Comparison of ENCODE assay signal across 8 cellular contexts in the genomic region with DNA sequence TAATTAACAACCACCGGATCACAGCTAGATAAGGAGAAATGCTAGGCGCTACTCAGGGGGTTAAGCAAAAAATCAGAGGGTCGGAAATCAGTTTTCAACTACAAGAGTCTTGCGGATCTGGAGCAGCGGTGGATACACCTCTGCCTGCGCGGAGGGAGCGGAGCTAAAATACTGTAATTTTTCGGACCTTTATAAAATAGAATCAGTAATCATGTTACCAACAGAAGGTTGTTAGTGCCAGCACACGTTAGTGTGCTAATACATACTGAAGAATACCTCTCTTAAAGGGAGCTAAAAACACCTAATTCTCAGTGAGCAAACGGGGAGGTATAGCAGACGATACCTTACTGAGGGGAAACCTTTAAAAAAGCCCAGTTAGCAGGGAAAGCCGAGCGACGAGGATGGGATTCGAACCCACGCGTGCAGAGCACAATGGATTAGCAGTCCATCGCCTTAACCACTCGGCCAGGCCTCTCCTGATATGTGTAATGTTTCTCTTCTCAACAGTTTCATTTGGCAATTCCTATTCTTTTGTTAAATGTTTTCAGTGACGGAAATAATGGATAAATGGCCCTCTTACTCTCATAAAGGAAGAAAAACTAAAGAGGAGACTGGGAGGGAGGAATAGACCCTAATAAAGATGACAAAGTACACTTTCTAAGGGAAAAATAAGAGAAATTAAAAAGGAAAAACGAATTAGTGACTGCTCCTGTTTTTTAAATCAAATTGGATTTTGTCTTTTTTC. TPM values are rescaled to one million over a fixed set of nuclear protein-coding genes. Genes with fewer than 3 reads are reported as not detected.
DNase-seq lines count a peak whose midpoint lies in the region; ATAC-seq and TF ChIP-seq lines count a peak whose summit lies in the region.

No MANE protein-coding gene starts in this region.

- H3F3A ChIP-seq in MM.1S (ENCODE audit: insufficient read depth, low read length) = peaks cover 20% of the 10 kb centered on the region

- H3K36me3 Mint-ChIP-seq in activated CD4-positive, alpha-beta memory T cell treated with anti-CD3 and anti-CD28 coated beads for 36 hours = no peaks in the 10 kb centered on the region
- no peaks in the 10 kb centered on the region for H3K36me3 Mint-ChIP-seq in stimulated activated memory B cell treated with anti-CD40 and anti-IgM and Interleukin-4, amounts not matched to agents 10 μg/mL and 1 μg/mL and 100 μg/mL, for 72 hours

- H3K23ac ChIP-seq in mesendoderm (ENCODE audit: low read length) = no peak overlapping the region

- no peaks in the 10 kb centered on the region for H3K9me3 Mint-ChIP-seq in activated CD4-positive, alpha-beta memory T cell treated with anti-CD3 and anti-CD28 coated beads for 36 hours
- no peaks in the 10 kb centered on the region for H3K9me3 Mint-ChIP-seq in stimulated activated memory B cell treated with anti-CD40 and anti-IgM and Interleukin-4, amounts not matched to agents 10 μg/mL and 1 μg/mL and 100 μg/mL, for 72 hours

- peak; percentile 87 for ATAC-seq in stimulated activated memory B cell treated with anti-CD40 and anti-IgM and Interleukin-4, amounts not matched to agents 10 μg/mL and 1 μg/mL and 100 μg/mL, for 72 hours

- intact Hi-C loops in activated CD4-positive, alpha-beta memory T cell treated with anti-CD3 and anti-CD28 coated beads for 36 hours (cut with micrococcal nuclease) = no loop called here

- H3K9ac ChIP-seq in MM.1S (ENCODE audit: low read length) = peak overlapping the region; percentile 49; the same call in 1 of the 2 replicates
- H3K9ac ChIP-seq in mesendoderm (ENCODE audit: low read length) = peak overlapping the region; percentile 64

- no peak overlapping the region for H2AK5ac ChIP-seq in mesendoderm (ENCODE audit: low read length)

- H3K27ac ChIP-seq in MM.1S (ENCODE audit: low read length) = peak overlapping the region; percentile 72
- no peak overlapping the region for H3K27ac ChIP-seq in mesendoderm (ENCODE audit: low read depth, low read length)

- H3K4ac ChIP-seq in mesendoderm (ENCODE audit: low read depth, low read length) = no peak overlapping the region

- H3K56ac ChIP-seq in mesendoderm (ENCODE audit: low read length) = peak overlapping the region; percentile 71

- no peak overlapping the region for H2BK120ac ChIP-seq in mesendoderm (ENCODE audit: low read depth, low read length)

- no peaks in the 10 kb centered on the region for H4K20me1 ChIP-seq in MM.1S (ENCODE audit: insufficient read depth, low read length)

- H2AFZ ChIP-seq in MM.1S (ENCODE audit: low read length) = peak overlapping the region; percentile 7; the same call in 1 of the 2 replicates

- no peaks in the 10 kb centered on the region for H3K79me1 ChIP-seq in mesendoderm (ENCODE audit: low read length)

- DNase-seq in SIG-M5 treated with dmso at 0.1 percent for 504 hours (lab: John Stamatoyannopoulos, UW; ENCODE audit: unreplicated experiment) (peak; percentile 65), SIG-M5 (lab: John Stamatoyannopoulos, UW) (no peak), MM.1S (peak; percentile 61), mesendoderm (peak; percentile 93), T-helper 9 cell (no peak)
- peak; percentile 76 for DNase-seq in activated CD4-positive, alpha-beta memory T cell treated with anti-CD3 and anti-CD28 coated beads for 36 hours
- DNase-seq in effector CD8-positive, alpha-beta T cell (lab: John Stamatoyannopoulos, UW) = peak; percentile 69

- H3K27me3 Mint-ChIP-seq in activated CD4-positive, alpha-beta memory T cell treated with anti-CD3 and anti-CD28 coated beads for 36 hours = no peaks in the 10 kb centered on the region
- no peaks in the 10 kb centered on the region for H3K27me3 Mint-ChIP-seq in stimulated activated memory B cell treated with anti-CD40 and anti-IgM and Interleukin-4, amounts not matched to agents 10 μg/mL and 1 μg/mL and 100 μg/mL, for 72 hours

- CTCF ChIA-PET in activated CD4-positive, alpha-beta memory T cell treated with anti-CD3 and anti-CD28 coated beads for 36 hours (lab: Charles Lee) = no interaction called here

- no peak overlapping the region for H2BK5ac ChIP-seq in mesendoderm (ENCODE audit: low read length)

- peak overlapping the region; percentile 72 for H3K4me3 Mint-ChIP-seq in activated CD4-positive, alpha-beta memory T cell treated with anti-CD3 and anti-CD28 coated beads for 36 hours
- H3K4me3 Mint-ChIP-seq in stimulated activated memory B cell treated with anti-CD40 and anti-IgM and Interleukin-4, amounts not matched to agents 10 μg/mL and 1 μg/mL and 100 μg/mL, for 72 hours = peak overlapping the region; percentile 93

- no peak overlapping the region for H3K18ac ChIP-seq in mesendoderm (ENCODE audit: low read length)

- POLR2A ChIA-PET in activated CD4-positive, alpha-beta memory T cell treated with anti-CD3 and anti-CD28 coated beads for 36 hours (lab: Charles Lee) = interaction anchor here (0.9 to 1.0 kb wide), 3 partner anchors 20 to 295 kb away, joined by 3 read pairs; a partner anchor contains a TSS

- no peaks in the 10 kb centered on the region for H3K9me2 ChIP-seq in MM.1S (replicated peaks; ENCODE audit: insufficient read depth, low read length)

- peaks cover 41% of the 10 kb centered on the region for H3K4me1 Mint-ChIP-seq in activated CD4-positive, alpha-beta memory T cell treated with anti-CD3 and anti-CD28 coated beads for 36 hours (ENCODE audit: low read depth)
- H3K4me1 Mint-ChIP-seq in stimulated activated memory B cell treated with anti-CD40 and anti-IgM and Interleukin-4, amounts not matched to agents 10 μg/mL and 1 μg/mL and 100 μg/mL, for 72 hours = peaks cover 23% of the 10 kb centered on the region

- H3K79me2 ChIP-seq in MM.1S (ENCODE audit: low read length) (no peaks in the 10 kb centered on the region), mesendoderm (ENCODE audit: control insufficient read depth, insufficient read depth, low read length) (no peaks in the 10 kb centered on the region)

- H3K4me3 ChIP-seq in MM.1S (ENCODE audit: low read length) (peak overlapping the region; percentile 40), mesendoderm (ENCODE audit: low read length) (peak overlapping the region; percentile 67)

- peak overlapping the region; percentile 71 for H3K27ac Mint-ChIP-seq in activated CD4-positive, alpha-beta memory T cell treated with anti-CD3 and anti-CD28 coated beads for 36 hours
- peak overlapping the region; percentile 95 for H3K27ac Mint-ChIP-seq in stimulated activated memory B cell treated with anti-CD40 and anti-IgM and Interleukin-4, amounts not matched to agents 10 μg/mL and 1 μg/mL and 100 μg/mL, for 72 hours

- no peaks in the 10 kb centered on the region for H3K9me3 ChIP-seq in MM.1S (replicated peaks; ENCODE audit: insufficient read depth, low read length)

- TF ChIP-seq CTCF in MM.1S (IDR thresholded peaks at IDR 0.05; ENCODE audit: low read length) = no peak

- H3K4me2 ChIP-seq in MM.1S (ENCODE audit: low read depth, low read length) (peak overlapping the region; percentile 43), mesendoderm (ENCODE audit: low read length) (peak overlapping the region; percentile 78)

- no peaks in the 10 kb centered on the region for H3K36me3 ChIP-seq in MM.1S (replicated peaks; ENCODE audit: insufficient read depth, low read length)
- no peaks in the 10 kb centered on the region for H3K36me3 ChIP-seq in mesendoderm (ENCODE audit: control insufficient read depth, insufficient read depth, low read length)

- no peak overlapping the region for H2BK15ac ChIP-seq in mesendoderm (replicated peaks; ENCODE audit: low read depth)

- WGBS in mesendoderm (ENCODE audit: extremely low coverage, insufficient coverage, low lambda C conversion rate) = no CpG with 5 or more reads among the region's 22 CpGs

- no peak overlapping the region for H4K8ac ChIP-seq in mesendoderm (ENCODE audit: low read depth, low read length)

- peaks cover 17% of the 10 kb centered on the region for H3K4me1 ChIP-seq in MM.1S (ENCODE audit: low read length)
- H3K4me1 ChIP-seq in mesendoderm (ENCODE audit: control insufficient read depth, low read depth, low read length) = no peaks in the 10 kb centered on the region

- H3K27me3 ChIP-seq in MM.1S (replicated peaks; ENCODE audit: insufficient read depth, low read length) (no peaks in the 10 kb centered on the region), mesendoderm (ENCODE audit: insufficient read depth, low read length, poor library complexity) (no peaks in the 10 kb centered on the region)

- H4K5ac ChIP-seq in mesendoderm (ENCODE audit: low read length) = no peak overlapping the region

RNA-seq across cellular contexts. Expression of gene BTN3A2, which starts 59.7 kb away (rescaled TPM):
- 10 to 100 TPM; 59.5 to 64.8 TPM for total RNA-seq in activated CD4-positive, alpha-beta memory T cell treated with anti-CD3 and anti-CD28 coated beads for 36 hours
- polyA plus RNA-seq in mesendoderm (2013, experiment 1 of 2) = 0.49 TPM
- polyA plus RNA-seq in mesendoderm (2013, experiment 2 of 2) = 0.52 TPM

Comparison
In these comparisons a context has a peak if more than half of its experiments do, and no peak if none do; other contexts are left out.
1. DNase-seq: peak in SIG-M5 treated with dmso at 0.1 percent for 504 hours (single experiment), MM.1S (single experiment), activated CD4-positive, alpha-beta memory T cell treated with anti-CD3 and anti-CD28 coated beads for 36 hours (single experiment), effector CD8-positive, alpha-beta T cell (single experiment) and mesendoderm (single experiment); none in SIG-M5 (single experiment) and T-helper 9 cell (single experiment).